ENCODE assay signal across 26 cellular contexts in the genomic region with DNA sequence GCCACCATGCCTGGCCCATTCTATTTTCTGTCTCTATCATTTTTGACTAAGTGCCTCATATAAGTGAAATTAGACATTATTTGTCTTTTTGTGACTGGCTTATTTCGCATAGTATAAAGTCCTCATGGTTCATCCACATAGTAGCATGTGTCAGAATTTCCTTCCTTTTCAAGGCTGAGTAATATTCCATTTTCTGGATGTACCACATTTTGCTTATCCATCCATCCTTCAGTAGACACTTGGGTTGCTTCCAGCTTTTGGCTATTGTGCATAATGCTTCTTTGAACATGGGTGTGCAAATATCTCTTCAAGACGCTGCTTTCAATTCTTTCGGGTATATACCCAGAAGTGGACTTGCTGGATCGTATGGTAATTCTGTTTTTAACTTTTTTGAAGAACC.
"Had no signal": no experiment of that assay in that cellular context is flagged by ENCODE, and none has a peak within 500 bp of the region (broad histone marks: within the 10 kb centered on the region; RNA-seq: fewer than 3 reads in every experiment).

No MANE protein-coding gene starts in this region.

- H3K27me3 ChIP-seq: esophagus squamous epithelium, pancreas, right lobe of liver, suprapubic skin, transverse colon, upper lobe of right lung, uterus had no signal

- FAIRE-seq: frontal cortex, pancreas, small intestine had no signal

- H3K4me1 ChIP-seq: esophagus squamous epithelium, lower lobe of right lung, pancreas, suprapubic skin, transverse colon, upper lobe of right lung, uterus had no signal

- ATAC-seq: left colon; left ventricle myocardium superior; lower lobe of right lung; natural killer cell; pancreas; right lobe of liver; stimulated activated naive CD8-positive, alpha-beta T cell treated with anti-CD3 and anti-CD28 coated beads, Interleukin-15, amount 100 ng/mL, for 72 hours; upper lobe of right lung had no signal

- H3K4me1 Mint-ChIP-seq: natural killer cell; stimulated activated naive CD8-positive, alpha-beta T cell treated with anti-CD3 and anti-CD28 coated beads, Interleukin-15, amount 100 ng/mL, for 72 hours had no signal

- DNase-seq: dermis blood vessel endothelial cell; effector memory CD4-positive, alpha-beta T cell; erythroblast; esophagus squamous epithelium; hypothalamus; immature natural killer cell; islet precursor cell; kidney glomerular epithelial cell; left colon; left ventricle myocardium superior; lower lobe of right lung; natural killer cell; pancreas; right lobe of liver; small intestine; stimulated activated CD4-positive, alpha-beta T cell treated with anti-CD3 and anti-CD28 coated beads, Interleukin-15, amount 100 ng/mL, for 24 hours; stimulated activated CD4-positive, alpha-beta T cell treated with anti-CD3 and anti-CD28 coated beads, Interleukin-2, amount 100 ng/mL, for 48 hours; stimulated activated naive CD4-positive, alpha-beta T cell; stimulated activated naive CD8-positive, alpha-beta T cell treated with anti-CD3 and anti-CD28 coated beads, Interleukin-15, amount 100 ng/mL, for 72 hours; transverse colon; upper lobe of right lung; uterus had no signal

- H3K9me3 ChIP-seq: pancreas, right lobe of liver, suprapubic skin, transverse colon, upper lobe of right lung, uterus had no signal

- H3K4me3 Mint-ChIP-seq: immature natural killer cell; natural killer cell; stimulated activated naive CD8-positive, alpha-beta T cell treated with anti-CD3 and anti-CD28 coated beads, Interleukin-15, amount 100 ng/mL, for 72 hours had no signal

- H3K27ac Mint-ChIP-seq: natural killer cell; progenitor cell of endocrine pancreas; stimulated activated naive CD8-positive, alpha-beta T cell treated with anti-CD3 and anti-CD28 coated beads, Interleukin-15, amount 100 ng/mL, for 72 hours had no signal

- H3K27ac ChIP-seq: coronary artery, esophagus squamous epithelium, lower lobe of right lung, pancreas, right lobe of liver, suprapubic skin, transverse colon, upper lobe of right lung, uterus had no signal

- H3K27me3 Mint-ChIP-seq: progenitor cell of endocrine pancreas; stimulated activated naive CD8-positive, alpha-beta T cell treated with anti-CD3 and anti-CD28 coated beads, Interleukin-15, amount 100 ng/mL, for 72 hours had no signal

- H3K36me3 ChIP-seq: uterus had no signal

- H3K4me3 ChIP-seq: coronary artery, esophagus squamous epithelium, lower lobe of right lung, pancreas, right lobe of liver, suprapubic skin, transverse colon, upper lobe of right lung, uterus had no signal
